Comparison of ENCODE assay signal across 8 cellular contexts in genomic region chr4:7052923-7053715, GRCh38. TPM values are rescaled to one million over a fixed set of nuclear protein-coding genes. Genes with fewer than 3 reads are reported as not detected.
A peak's percentile ranks its signal among the peaks of the same experiment; 100 is the strongest.
DNase-seq lines count a peak whose midpoint lies in the region; ATAC-seq lines count a peak whose summit lies in the region.

No MANE protein-coding gene starts in this region.

- no peaks in the 10 kb centered on the region for H3K9me3 Mint-ChIP-seq in T-helper 2 cell treated with Interferon-gamma antibody and Interleukin-4, amounts not matched to agents 5 μg/mL and 100 μg/mL, for 36 hours
- no peaks in the 10 kb centered on the region for H3K9me3 Mint-ChIP-seq in stimulated activated naive CD8-positive, alpha-beta T cell treated with anti-CD3 and anti-CD28 coated beads, Interleukin-15, amount 100 ng/mL, for 72 hours

- H3K27ac Mint-ChIP-seq in T-helper 2 cell treated with Interferon-gamma antibody and Interleukin-4, amounts not matched to agents 5 μg/mL and 100 μg/mL, for 36 hours, result peak overlapping the region; percentile 39
- H3K27ac Mint-ChIP-seq in stimulated activated naive CD8-positive, alpha-beta T cell treated with anti-CD3 and anti-CD28 coated beads, Interleukin-15, amount 100 ng/mL, for 72 hours, result peak overlapping the region; percentile 27 to 86

- ATAC-seq in left ventricle myocardium superior, result peak; percentile 62
- ATAC-seq in stimulated activated naive CD8-positive, alpha-beta T cell treated with anti-CD3 and anti-CD28 coated beads, Interleukin-15, amount 100 ng/mL, for 72 hours, result peak; percentile 69

- no peak for DNase-seq in T-helper 2 cell treated with Interferon-gamma antibody and Interleukin-4, amounts not matched to agents 5 μg/mL and 100 μg/mL, for 36 hours (ENCODE audit: low spot score)
- DNase-seq in T-helper 2 cell (no peak), left ventricle myocardium superior (peak; percentile 70), COR-L47 (lab: John Stamatoyannopoulos, UW) (no peak), NCI-H774 (lab: John Stamatoyannopoulos, UW) (no peak)
- DNase-seq in activated CD4-positive, alpha-beta T cell treated with anti-CD3 and anti-CD28 coated beads, Interleukin-2, amount 50 U/mL, for 48 hours, result peak; percentile 24 to 32
- peak in 1 of 2 donors; percentile 31 for DNase-seq in stimulated activated naive CD8-positive, alpha-beta T cell treated with anti-CD3 and anti-CD28 coated beads, Interleukin-15, amount 100 ng/mL, for 72 hours
- no peak for DNase-seq in effector CD8-positive, alpha-beta T cell (lab: John Stamatoyannopoulos, UW)

- peaks cover 22% of the 10 kb centered on the region for H3K36me3 Mint-ChIP-seq in T-helper 2 cell treated with Interferon-gamma antibody and Interleukin-4, amounts not matched to agents 5 μg/mL and 100 μg/mL, for 36 hours (ENCODE audit: low read depth)

- intact Hi-C loops in left ventricle myocardium superior (cut with micrococcal nuclease), result no loop called here

- H3K27me3 Mint-ChIP-seq in T-helper 2 cell treated with Interferon-gamma antibody and Interleukin-4, amounts not matched to agents 5 μg/mL and 100 μg/mL, for 36 hours (ENCODE audit: low read depth), result no peaks in the 10 kb centered on the region
- H3K27me3 Mint-ChIP-seq in stimulated activated naive CD8-positive, alpha-beta T cell treated with anti-CD3 and anti-CD28 coated beads, Interleukin-15, amount 100 ng/mL, for 72 hours, result no peaks in the 10 kb centered on the region

- no peak overlapping the region for H3K4me3 Mint-ChIP-seq in T-helper 2 cell treated with Interferon-gamma antibody and Interleukin-4, amounts not matched to agents 5 μg/mL and 100 μg/mL, for 36 hours
- no peak overlapping the region for H3K4me3 Mint-ChIP-seq in stimulated activated naive CD8-positive, alpha-beta T cell treated with anti-CD3 and anti-CD28 coated beads, Interleukin-15, amount 100 ng/mL, for 72 hours

- H3K4me1 Mint-ChIP-seq in T-helper 2 cell treated with Interferon-gamma antibody and Interleukin-4, amounts not matched to agents 5 μg/mL and 100 μg/mL, for 36 hours (ENCODE audit: low read depth), result peaks cover 17% of the 10 kb centered on the region
- peaks cover 38% of the 10 kb centered on the region for H3K4me1 Mint-ChIP-seq in stimulated activated naive CD8-positive, alpha-beta T cell treated with anti-CD3 and anti-CD28 coated beads, Interleukin-15, amount 100 ng/mL, for 72 hours

RNA-seq across cellular contexts. Expression of gene TADA2B, which starts 9.9 kb away (rescaled TPM):
- total RNA-seq in left ventricle myocardium superior, result 34.6 TPM

RNA-seq across cellular contexts. Expression of gene GRPEL1, which starts 14.7 kb away (rescaled TPM):
- total RNA-seq in left ventricle myocardium superior, result 62.7 TPM

Comparison
In these comparisons a context has a peak if more than half of its experiments do, and no peak if none do; other contexts are left out.
1. DNase-seq: peak in activated CD4-positive, alpha-beta T cell treated with anti-CD3 and anti-CD28 coated beads, Interleukin-2, amount 50 U/mL, for 48 hours (2 of 2) and left ventricle myocardium superior (single experiment); none in T-helper 2 cell treated with Interferon-gamma antibody and Interleukin-4, amounts not matched to agents 5 μg/mL and 100 μg/mL, for 36 hours (single experiment), T-helper 2 cell (0 of 5), effector CD8-positive, alpha-beta T cell (single experiment), COR-L47 (single experiment) and NCI-H774 (single experiment).